ENCODE assay signal across 22 cellular contexts in the genomic region with DNA sequence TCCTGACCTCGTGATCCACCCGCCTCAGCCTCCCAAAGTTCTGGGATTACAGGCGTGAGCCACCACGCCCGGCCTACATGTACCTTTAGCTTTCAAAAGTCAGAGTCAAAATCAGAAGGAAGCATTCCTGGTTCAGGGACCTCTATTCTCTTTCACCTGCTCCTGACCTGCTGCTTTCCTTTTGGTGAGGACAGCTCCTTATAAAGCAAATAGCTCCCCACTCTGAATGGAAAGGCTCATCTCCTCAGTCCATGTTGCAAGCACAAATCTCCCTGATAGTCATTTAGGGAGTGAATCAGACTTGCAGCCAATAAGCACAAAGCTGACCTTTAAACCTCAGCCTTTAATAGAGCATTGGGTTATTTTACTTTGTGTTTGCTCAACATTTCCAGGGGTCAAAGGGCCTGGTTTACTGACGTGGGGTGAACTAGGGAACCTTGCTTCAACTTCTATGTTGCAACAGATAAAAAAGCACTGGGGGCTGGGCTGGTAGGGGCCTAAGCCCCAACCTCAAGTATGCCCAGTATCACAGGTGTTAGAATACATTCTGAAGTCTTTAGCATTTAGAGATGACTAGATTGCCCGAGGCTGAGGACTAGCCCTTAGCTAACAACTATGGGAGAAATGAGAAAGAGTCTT. TPM values are rescaled to one million over a fixed set of nuclear protein-coding genes. Genes with fewer than 3 reads are reported as not detected.
A peak's percentile ranks its signal among the peaks of the same experiment; 100 is the strongest.
DNase-seq lines count a peak whose midpoint lies in the region; ATAC-seq, FAIRE-seq and TF ChIP-seq lines count a peak whose summit lies in the region.
"Had no signal": no experiment of that assay in that cellular context is flagged by ENCODE, and none has a peak within 500 bp of the region (broad histone marks: within the 10 kb centered on the region; RNA-seq: fewer than 3 reads in every experiment).

No MANE protein-coding gene starts in this region.

- WGBS in A549 (ENCODE audit: missing lambda C conversion rate) = 49% methylated on average over 7 of the region's 7 CpGs

- POLR2A ChIA-PET in A549 (lab: Yijun Ruan, JAX) = no interaction called here
- POLR2A ChIA-PET in naive thymus-derived CD8-positive, alpha-beta T cell (lab: Charles Lee) = no interaction called here

- no peaks in the 10 kb centered on the region for H3K9me3 ChIP-seq in A549
- no peaks in the 10 kb centered on the region for H3K9me3 ChIP-seq in effector memory CD4-positive, alpha-beta T cell (ENCODE audit: control insufficient read depth, low read length)
- H3K9me3 ChIP-seq: HAP-1 had no signal

- TF ChIP-seq EP300 in A549 (IDR thresholded peaks at IDR 0.05) = peak; percentile 63 to 81; a peak in 3 of 5 replicates

- H3K4me3 Mint-ChIP-seq in naive thymus-derived CD8-positive, alpha-beta T cell = no peak overlapping the region
- H3K4me3 Mint-ChIP-seq: natural killer cell had no signal

- TF ChIP-seq CTCF in A549 (IDR thresholded peaks at IDR 0.05) = no peak
- no peak for TF ChIP-seq CTCF in omental fat pad (IDR thresholded peaks at IDR 0.05)

- H3K27me3 Mint-ChIP-seq in naive thymus-derived CD8-positive, alpha-beta T cell = peaks cover 0 to 18% (median 1%) of the 10 kb centered on the region in 5 donors

- H3K9me3 Mint-ChIP-seq in naive thymus-derived CD8-positive, alpha-beta T cell = peaks cover 0 to 10% (median 0%) of the 10 kb centered on the region in 9 donors

- H3K4me3 ChIP-seq in A549 = no peak overlapping the region
- H3K4me3 ChIP-seq in effector memory CD4-positive, alpha-beta T cell (ENCODE audit: insufficient read depth, low read depth, low read length, poor library complexity, severe bottlenecking) = no peak overlapping the region
- H3K4me3 ChIP-seq: HAP-1, lung had no signal

- H3K36me3 ChIP-seq in effector memory CD4-positive, alpha-beta T cell (ENCODE audit: control insufficient read depth, insufficient read depth, low read length) = no peaks in the 10 kb centered on the region
- H3K36me3 ChIP-seq: HAP-1 had no signal

- peak in 1 of 2 experiments; percentile 64 for DNase-seq in A549 (ENCODE audit: low read depth in 1 of 2, low spot score in 1 of 2)
- peak; percentile 18 for DNase-seq in NCI-H460 (ENCODE audit: extremely low read depth, low read depth)
- DNase-seq in omental fat pad (ENCODE audit: low spot score) = no peak
- no peak for DNase-seq in NCI-H2029 treated with DMSO at 0.1 percent for 48 hours (lab: John Stamatoyannopoulos, UW)
- DNase-seq in naive thymus-derived CD8-positive, alpha-beta T cell = no peak
- no peak for DNase-seq in effector memory CD4-positive, alpha-beta T cell
- DNase-seq in activated T-cell treated with anti-CD3 and anti-CD28 coated beads, Interleukin-2, amount 50 U/mL, for 1 hour = no peak
- DNase-seq: activated CD4-positive, alpha-beta T cell treated with anti-CD3 and anti-CD28 coated beads for 4 hours; activated CD8-positive, alpha-beta memory T cell treated with anti-CD3 and anti-CD28 coated beads, Interleukin-2, amount 50 U/mL, for 48 hours; activated gamma-delta T cell treated with Interleukin-2 at 50 U/mL for 16 hours; anterior cingulate cortex; DMS79 treated with DMSO at 0.1 percent for 48 hours; foreskin melanocyte; natural killer cell; NCI-H146; NCI-H2227 treated with DMSO at 0.1 percent for 48 hours; stimulated activated naive CD4-positive, alpha-beta T cell treated with Interleukin-2 at 50 U/mL for 16 hours had no signal

- no peaks in the 10 kb centered on the region for H3K27me3 ChIP-seq in effector memory CD4-positive, alpha-beta T cell (replicated peaks; ENCODE audit: control insufficient read depth, insufficient read depth, low read length, poor library complexity, severe bottlenecking)

- H3K4me1 ChIP-seq in A549 = peaks cover 34% of the 10 kb centered on the region
- no peaks in the 10 kb centered on the region for H3K4me1 ChIP-seq in effector memory CD4-positive, alpha-beta T cell (ENCODE audit: control insufficient read depth, insufficient read depth, low read length, poor library complexity, severe bottlenecking)

- no peak for TF ChIP-seq RAD21 in A549 (conservative IDR thresholded peaks at IDR 0.05 in 1 of 2, IDR thresholded peaks at IDR 0.05 in 1 of 2)

- H3K27ac ChIP-seq in A549 = peak overlapping the region; percentile 58 to 79
- H3K27ac ChIP-seq in effector memory CD4-positive, alpha-beta T cell (ENCODE audit: insufficient read depth, low read length, poor library complexity, severe bottlenecking) = no peak overlapping the region

- ATAC-seq in A549 (peak; percentile 84 to 85), esophagus mucosa (peak; percentile 45), omental fat pad (ENCODE audit: low FRiP score) (peak; percentile 48)
- ATAC-seq in naive thymus-derived CD8-positive, alpha-beta T cell = no peak
- ATAC-seq: natural killer cell had no signal

- H3K4me2 ChIP-seq in A549 = peak overlapping the region; percentile 65

- CTCF ChIA-PET in A549 (lab: Yijun Ruan, JAX) = interaction anchor here (1.3 kb wide), 1 partner anchor 187 kb away, joined by 7 read pairs; no protein-coding TSS in a partner anchor

- FAIRE-seq in A549 (lab: Jason Lieb, UNC) = no peak
- FAIRE-seq: endometrium, GM19239 had no signal

- no peaks in the 10 kb centered on the region for H3K36me3 Mint-ChIP-seq in naive thymus-derived CD8-positive, alpha-beta T cell
- H3K36me3 Mint-ChIP-seq: natural killer cell had no signal

- TF ChIP-seq POLR2A in A549 (IDR thresholded peaks at IDR 0.05; ENCODE audit: low read length) = no peak

- H3K4me1 Mint-ChIP-seq in naive thymus-derived CD8-positive, alpha-beta T cell = no peaks in the 10 kb centered on the region
- H3K4me1 Mint-ChIP-seq: natural killer cell had no signal

- H3K27ac Mint-ChIP-seq in naive thymus-derived CD8-positive, alpha-beta T cell = no peak overlapping the region
- H3K27ac Mint-ChIP-seq: natural killer cell had no signal

TF ChIP-seq in A549, 52 proteins besides CTCF, POLR2A, EP300 and RAD21 (continues in another document):
- TF ChIP-seq, protein P1, sequence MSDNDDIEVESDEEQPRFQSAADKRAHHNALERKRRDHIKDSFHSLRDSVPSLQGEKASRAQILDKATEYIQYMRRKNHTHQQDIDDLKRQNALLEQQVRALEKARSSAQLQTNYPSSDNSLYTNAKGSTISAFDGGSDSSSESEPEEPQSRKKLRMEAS (IDR thresholded peaks at IDR 0.05) = no peak
- TF ChIP-seq HEYL (CRISPR knock-in tag; IDR thresholded peaks at IDR 0.05) (no peak), JUNB (IDR thresholded peaks at IDR 0.05) (peak; percentile 48; the same call in 1 of the 2 replicates), RCOR1 (IDR thresholded peaks at IDR 0.05; ENCODE audit: low read depth, low read length) (no peak), JUN (IDR thresholded peaks at IDR 0.05) (peak in 1 of 2 experiments; percentile 84; a peak in 3 of 5 replicates), SMC3 (IDR thresholded peaks at IDR 0.05) (peak; percentile 23; the same call in 2 of the 3 replicates), USF2 (IDR thresholded peaks at IDR 0.05) (no peak), HES2 (IDR thresholded peaks at IDR 0.05) (peak; percentile 71; the same call in 1 of the 2 replicates)
- TF ChIP-seq, protein P2, sequence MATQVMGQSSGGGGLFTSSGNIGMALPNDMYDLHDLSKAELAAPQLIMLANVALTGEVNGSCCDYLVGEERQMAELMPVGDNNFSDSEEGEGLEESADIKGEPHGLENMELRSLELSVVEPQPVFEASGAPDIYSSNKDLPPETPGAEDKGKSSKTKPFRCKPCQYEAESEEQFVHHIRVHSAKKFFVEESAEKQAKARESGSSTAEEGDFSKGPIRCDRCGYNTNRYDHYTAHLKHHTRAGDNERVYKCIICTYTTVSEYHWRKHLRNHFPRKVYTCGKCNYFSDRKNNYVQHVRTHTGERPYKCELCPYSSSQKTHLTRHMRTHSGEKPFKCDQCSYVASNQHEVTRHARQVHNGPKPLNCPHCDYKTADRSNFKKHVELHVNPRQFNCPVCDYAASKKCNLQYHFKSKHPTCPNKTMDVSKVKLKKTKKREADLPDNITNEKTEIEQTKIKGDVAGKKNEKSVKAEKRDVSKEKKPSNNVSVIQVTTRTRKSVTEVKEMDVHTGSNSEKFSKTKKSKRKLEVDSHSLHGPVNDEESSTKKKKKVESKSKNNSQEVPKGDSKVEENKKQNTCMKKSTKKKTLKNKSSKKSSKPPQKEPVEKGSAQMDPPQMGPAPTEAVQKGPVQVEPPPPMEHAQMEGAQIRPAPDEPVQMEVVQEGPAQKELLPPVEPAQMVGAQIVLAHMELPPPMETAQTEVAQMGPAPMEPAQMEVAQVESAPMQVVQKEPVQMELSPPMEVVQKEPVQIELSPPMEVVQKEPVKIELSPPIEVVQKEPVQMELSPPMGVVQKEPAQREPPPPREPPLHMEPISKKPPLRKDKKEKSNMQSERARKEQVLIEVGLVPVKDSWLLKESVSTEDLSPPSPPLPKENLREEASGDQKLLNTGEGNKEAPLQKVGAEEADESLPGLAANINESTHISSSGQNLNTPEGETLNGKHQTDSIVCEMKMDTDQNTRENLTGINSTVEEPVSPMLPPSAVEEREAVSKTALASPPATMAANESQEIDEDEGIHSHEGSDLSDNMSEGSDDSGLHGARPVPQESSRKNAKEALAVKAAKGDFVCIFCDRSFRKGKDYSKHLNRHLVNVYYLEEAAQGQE (IDR thresholded peaks at IDR 0.05) = no peak

RNA-seq across cellular contexts. Expression of gene THRB, which starts 43.1 kb away (rescaled TPM):
- polyA plus RNA-seq in A549 (2011; rRNA removed) (2.0 and 2.6 TPM in 2 replicates), A549 (2017; fragmentation: RNase III; extraction: RNeasy Plus Mini Kit Qiagen cat#74134 plus additional on column Dnase treatment) (2.2 to 2.3 TPM (median 2.3 TPM) in 3 replicates)
- 0.16 and 0.25 TPM in 2 replicates for polyA plus RNA-seq in A549 (2012; cell fraction: cytosol; rRNA removed)
- polyA plus RNA-seq in A549 (2012; cell fraction: nucleus; rRNA removed) = 0.22 and 0.37 TPM in 2 replicates
- 3.3 and 4.1 TPM in 2 replicates for polyA minus RNA-seq in A549 (2011; rRNA and poly(A)+ RNA removed)
- 1.7 and 2.8 TPM in 2 replicates for total RNA-seq in NCI-H460 (2014; rRNA removed; shearing (Covaris generic))
- 0.35 and 0.38 TPM in 2 replicates for polyA plus RNA-seq in NCI-H460 (2014; cell fraction: nucleus; rRNA removed)
- total RNA-seq in esophagus mucosa (4.7 TPM), omental fat pad (10 to 100 TPM; 18.6 to 28.0 (median 23.9) TPM)
- not detected for total RNA-seq in naive thymus-derived CD8-positive, alpha-beta T cell
- not detected for polyA plus RNA-seq in naive thymus-derived CD8-positive, alpha-beta T cell

Comparison
In these comparisons a context has a peak if more than half of its experiments do, and no peak if none do; other contexts are left out.
1. ATAC-seq: peak in A549 (2 of 2), esophagus mucosa (single experiment) and omental fat pad (single experiment); none in naive thymus-derived CD8-positive, alpha-beta T cell (0 of 2).